ENCODE assay signal across 19 cellular contexts in the genomic region with DNA sequence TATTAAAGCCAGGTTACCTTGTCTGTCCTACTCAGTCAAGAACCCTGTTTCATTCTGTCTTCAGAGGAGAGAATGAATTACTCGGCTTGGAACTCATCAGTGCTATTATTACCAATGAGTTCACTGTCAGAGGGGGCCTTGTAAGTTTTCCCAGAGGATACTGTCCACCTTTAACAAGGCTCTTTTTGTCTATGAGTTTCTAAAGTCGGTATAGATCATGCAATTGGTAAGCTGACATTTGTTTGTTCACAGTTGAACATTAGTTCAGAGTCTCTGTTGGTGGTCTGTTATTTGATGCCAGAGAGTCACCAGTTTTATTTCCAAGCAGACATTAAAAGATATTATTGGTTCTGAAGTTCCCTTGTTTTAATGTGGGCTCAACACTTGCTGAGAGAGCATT. TPM values are rescaled to one million over a fixed set of nuclear protein-coding genes. Genes with fewer than 3 reads are reported as not detected.
A peak's percentile ranks its signal among the peaks of the same experiment; 100 is the strongest.
DNase-seq lines count a peak whose midpoint lies in the region; ATAC-seq, FAIRE-seq and TF ChIP-seq lines count a peak whose summit lies in the region.
"Had no signal": no experiment of that assay in that cellular context is flagged by ENCODE, and none has a peak within 500 bp of the region (broad histone marks: within the 10 kb centered on the region; RNA-seq: fewer than 3 reads in every experiment).

No MANE protein-coding gene starts in this region.

- H3K36me3 Mint-ChIP-seq in central memory CD8-positive, alpha-beta T cell (ENCODE audit: insufficient read depth): peaks cover 5% of the 10 kb centered on the region
- H3K36me3 Mint-ChIP-seq in endothelial cell (ENCODE audit: low read depth, unreplicated experiment): peaks cover 7% of the 10 kb centered on the region

- WGBS in small intestine, 3 donors: 66 to 84% (median 82%) methylated on average over 2 of the region's 2 CpGs

- H3K4me1 Mint-ChIP-seq in central memory CD8-positive, alpha-beta T cell: peaks cover 7% of the 10 kb centered on the region
- peaks cover 7% of the 10 kb centered on the region for H3K4me1 Mint-ChIP-seq in endothelial cell (ENCODE audit: unreplicated experiment)

- no peak for TF ChIP-seq CTCF in endothelial cell (IDR thresholded peaks at IDR 0.05; ENCODE audit: unreplicated experiment)

- FAIRE-seq in GM19239 (lab: Jason Lieb, UNC) (peak; percentile 37), small intestine (lab: Jason Lieb, UNC) (no peak)
- FAIRE-seq: A204.1, D721Med, GM12891 had no signal

- peaks cover 31% of the 10 kb centered on the region for H3K36me3 ChIP-seq in SJCRH30
- peaks cover 3 to 6% of the 10 kb centered on the region in 2 donors for H3K36me3 ChIP-seq in small intestine (ENCODE audit: control insufficient read depth in 2 of 2, insufficient read depth in 2 of 2, low read length in 2 of 2)
- H3K36me3 ChIP-seq: BE2C had no signal

- ATAC-seq in central memory CD8-positive, alpha-beta T cell (replicated peaks; ENCODE audit: extremely low read depth, poor library complexity, severe bottlenecking): no peak
- ATAC-seq in GM19397 (IDR thresholded peaks at IDR 0.05; ENCODE audit: unreplicated experiment): no peak
- ATAC-seq: HCT116 had no signal

- peak overlapping the region; percentile 67 for H3K27ac Mint-ChIP-seq in central memory CD8-positive, alpha-beta T cell (ENCODE audit: low read depth)
- no peak overlapping the region for H3K27ac Mint-ChIP-seq in endothelial cell (ENCODE audit: unreplicated experiment)

- H3K4me1 ChIP-seq in SJCRH30 (peaks cover 20% of the 10 kb centered on the region), small intestine (ENCODE audit: control insufficient read depth in 2 of 2, insufficient read depth in 1 of 2, low read depth in 1 of 2, low read length in 1 of 2) (peaks cover 0 to 2% of the 10 kb centered on the region in 2 donors)
- H3K4me1 ChIP-seq: BE2C had no signal

- H3K4me3 Mint-ChIP-seq in central memory CD8-positive, alpha-beta T cell: no peak overlapping the region
- H3K4me3 Mint-ChIP-seq in endothelial cell (ENCODE audit: unreplicated experiment): no peak overlapping the region
- H3K4me3 Mint-ChIP-seq: CD4-positive, CD25-positive, alpha-beta regulatory T cell had no signal

- no peaks in the 10 kb centered on the region for H3K27me3 ChIP-seq in SJCRH30
- no peaks in the 10 kb centered on the region for H3K27me3 ChIP-seq in small intestine (ENCODE audit: control insufficient read depth in 2 of 2, insufficient read depth in 2 of 2, low read length in 2 of 2)
- H3K27me3 ChIP-seq: BE2C had no signal

- H3K4me3 ChIP-seq in SJCRH30: no peak overlapping the region
- H3K4me3 ChIP-seq in small intestine (ENCODE audit: low read depth in 1 of 2, low read length in 2 of 2): no peak overlapping the region

- peak overlapping the region; percentile 40 for H3K27ac ChIP-seq in SJCRH30
- no peak overlapping the region for H3K27ac ChIP-seq in small intestine (ENCODE audit: low read depth in 1 of 2, low read length in 1 of 2)

- no peaks in the 10 kb centered on the region for H3K9me3 Mint-ChIP-seq in central memory CD8-positive, alpha-beta T cell
- no peaks in the 10 kb centered on the region for H3K9me3 Mint-ChIP-seq in endothelial cell (ENCODE audit: unreplicated experiment)
- H3K9me3 Mint-ChIP-seq: CD8-positive, alpha-beta memory T cell had no signal

- H3K9me3 ChIP-seq in SJCRH30 (replicated peaks) (no peaks in the 10 kb centered on the region), small intestine (ENCODE audit: control insufficient read depth, low read depth) (no peaks in the 10 kb centered on the region)
- H3K9me3 ChIP-seq: BE2C, Caco-2 had no signal

- no peaks in the 10 kb centered on the region for H3K27me3 Mint-ChIP-seq in central memory CD8-positive, alpha-beta T cell
- H3K27me3 Mint-ChIP-seq in endothelial cell (ENCODE audit: unreplicated experiment): peaks cover 2% of the 10 kb centered on the region
- H3K27me3 Mint-ChIP-seq: CD4-positive, CD25-positive, alpha-beta regulatory T cell; CD8-positive, alpha-beta memory T cell had no signal

- DNase-seq in COLO829 (ENCODE audit: low spot score): peak; percentile 25
- DNase-seq in GM19239 (ENCODE audit: insufficient read length, low spot score): no peak
- peak; percentile 23 to 82 for DNase-seq in SJCRH30
- no peak for DNase-seq in central memory CD8-positive, alpha-beta T cell (ENCODE audit: low spot score in 2 of 2)
- no peak for DNase-seq in endothelial cell (ENCODE audit: low spot score)
- no peak for DNase-seq in small intestine
- DNase-seq: ACHN; BE2C; C1 segment of cervical spinal cord; Caco-2; CD4-positive, CD25-positive, alpha-beta regulatory T cell; CD8-positive, alpha-beta memory T cell; GOT3; H7 had no signal

RNA-seq across cellular contexts. Expression of a gene that starts 58.1 kb away (rescaled TPM):
- total RNA-seq in SJCRH30 (2014; rRNA removed; shearing (Covaris generic)): 194 and 213 TPM in 2 replicates
- 20.1 TPM for total RNA-seq in endothelial cell (ENCODE audit: unreplicated experiment)
- polyA plus RNA-seq in small intestine: 10 to 100 TPM; 13.5 to 39.7 (median 26.4) TPM

RNA-seq across cellular contexts. Expression of a gene that starts 58.5 kb away (rescaled TPM):
- total RNA-seq in SJCRH30 (2014; rRNA removed; shearing (Covaris generic)): 30.4 and 32.5 TPM in 2 replicates
- 13.0 TPM for total RNA-seq in endothelial cell (ENCODE audit: unreplicated experiment)
- 1 to 10 TPM; 3.5 to 5.1 (median 4.5) TPM for polyA plus RNA-seq in small intestine

Comparison
In these comparisons a context has a peak if more than half of its experiments do, and no peak if none do; other contexts are left out.
1. DNase-seq: peak in COLO829 (single experiment) and SJCRH30 (2 of 2); none in GM19239 (single experiment), central memory CD8-positive, alpha-beta T cell (0 of 2), endothelial cell (single experiment) and small intestine (single experiment).